1 cellular context compared by ENCODE assay signal in the genomic region with DNA sequence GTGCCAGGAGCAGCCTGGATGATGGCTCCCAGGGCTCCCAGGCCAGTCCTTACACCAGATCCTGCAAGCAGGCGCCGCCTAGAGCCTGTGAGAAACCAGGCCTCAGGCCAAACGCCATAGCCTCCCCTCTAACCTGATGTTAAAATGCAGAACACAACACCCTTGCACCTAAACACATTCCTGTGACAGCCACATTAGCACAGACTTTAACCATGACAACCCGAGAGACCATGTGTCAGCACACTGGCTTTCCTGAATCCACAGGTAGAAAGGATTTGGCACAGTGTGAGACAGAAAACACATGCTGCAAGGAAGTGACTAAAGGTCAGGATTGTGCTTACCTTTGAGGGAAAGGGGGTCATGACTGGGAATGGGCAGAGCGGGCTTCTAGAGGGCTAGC.
TF ChIP-seq lines count a peak whose summit lies in the region.

No MANE protein-coding gene starts in this region.

TF ChIP-seq in HepG2, 621 proteins besides CTCF, POLR2A, EP300 and RAD21 (continued from another document and continues in another):
- TF ChIP-seq, protein P1, sequence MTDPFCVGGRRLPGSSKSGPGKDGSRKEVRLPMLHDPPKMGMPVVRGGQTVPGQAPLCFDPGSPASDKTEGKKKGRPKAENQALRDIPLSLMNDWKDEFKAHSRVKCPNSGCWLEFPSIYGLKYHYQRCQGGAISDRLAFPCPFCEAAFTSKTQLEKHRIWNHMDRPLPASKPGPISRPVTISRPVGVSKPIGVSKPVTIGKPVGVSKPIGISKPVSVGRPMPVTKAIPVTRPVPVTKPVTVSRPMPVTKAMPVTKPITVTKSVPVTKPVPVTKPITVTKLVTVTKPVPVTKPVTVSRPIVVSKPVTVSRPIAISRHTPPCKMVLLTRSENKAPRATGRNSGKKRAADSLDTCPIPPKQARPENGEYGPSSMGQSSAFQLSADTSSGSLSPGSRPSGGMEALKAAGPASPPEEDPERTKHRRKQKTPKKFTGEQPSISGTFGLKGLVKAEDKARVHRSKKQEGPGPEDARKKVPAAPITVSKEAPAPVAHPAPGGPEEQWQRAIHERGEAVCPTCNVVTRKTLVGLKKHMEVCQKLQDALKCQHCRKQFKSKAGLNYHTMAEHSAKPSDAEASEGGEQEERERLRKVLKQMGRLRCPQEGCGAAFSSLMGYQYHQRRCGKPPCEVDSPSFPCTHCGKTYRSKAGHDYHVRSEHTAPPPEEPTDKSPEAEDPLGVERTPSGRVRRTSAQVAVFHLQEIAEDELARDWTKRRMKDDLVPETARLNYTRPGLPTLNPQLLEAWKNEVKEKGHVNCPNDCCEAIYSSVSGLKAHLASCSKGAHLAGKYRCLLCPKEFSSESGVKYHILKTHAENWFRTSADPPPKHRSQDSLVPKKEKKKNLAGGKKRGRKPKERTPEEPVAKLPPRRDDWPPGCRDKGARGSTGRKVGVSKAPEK (CRISPR knock-in tag; IDR thresholded peaks at IDR 0.05; ENCODE audit: borderline replicate concordance), result no peak
- TF ChIP-seq ZNF556 (CRISPR knock-in tag; IDR thresholded peaks at IDR 0.05; ENCODE audit: borderline replicate concordance) (no peak; the same call in 1 of the 2 replicates), TAF15 (IDR thresholded peaks at IDR 0.05; ENCODE audit: low read depth, low read length, poor library complexity, severe bottlenecking) (no peak), TBX2 (CRISPR knock-in tag; IDR thresholded peaks at IDR 0.05; ENCODE audit: borderline replicate concordance) (peak; percentile 31; the same call in 1 of the 2 replicates), GLI4 (CRISPR knock-in tag; IDR thresholded peaks at IDR 0.05; ENCODE audit: borderline replicate concordance) (no peak), SMYD3 (CRISPR knock-in tag; IDR thresholded peaks at IDR 0.05) (no peak), ZNF780A (CRISPR knock-in tag; IDR thresholded peaks at IDR 0.05) (no peak), ARID2 (CRISPR knock-in tag; IDR thresholded peaks at IDR 0.05; ENCODE audit: borderline replicate concordance) (no peak), ZNF850 (CRISPR knock-in tag; conservative IDR thresholded peaks at IDR 0.05) (no peak), HOXA9 (CRISPR knock-in tag; IDR thresholded peaks at IDR 0.05; ENCODE audit: borderline replicate concordance) (no peak), ZNF296 (CRISPR knock-in tag; conservative IDR thresholded peaks at IDR 0.05) (no peak), ZIK1 (CRISPR knock-in tag; IDR thresholded peaks at IDR 0.05; ENCODE audit: borderline replicate concordance, low read depth) (0 out of 2 replicates have a peak, but pooled peaks have one; percentile 40), ZNF282 (IDR thresholded peaks at IDR 0.05; ENCODE audit: partially characterized antibody) (no peak), JUN (CRISPR knock-in tag; IDR thresholded peaks at IDR 0.05) (no peak), ZNF549 (CRISPR knock-in tag; IDR thresholded peaks at IDR 0.05) (no peak), TGIF2 (CRISPR knock-in tag; IDR thresholded peaks at IDR 0.05) (no peak), RFX1 (IDR thresholded peaks at IDR 0.05) (no peak), HOXA5 (CRISPR knock-in tag; IDR thresholded peaks at IDR 0.05) (no peak), ZFP91 (CRISPR knock-in tag; IDR thresholded peaks at IDR 0.05; ENCODE audit: borderline replicate concordance) (no peak), TP53 (CRISPR knock-in tag; conservative IDR thresholded peaks at IDR 0.05) (no peak), ZNF30 (CRISPR knock-in tag; IDR thresholded peaks at IDR 0.05) (no peak), RARA (CRISPR knock-in tag; IDR thresholded peaks at IDR 0.05) (peak; percentile 73), MED1 (CRISPR knock-in tag; IDR thresholded peaks at IDR 0.05) (peak; percentile 70), XRCC5 (optimal IDR thresholded peaks at IDR 0.05; ENCODE audit: low read length) (no peak), ZNF776 (CRISPR knock-in tag; IDR thresholded peaks at IDR 0.05) (no peak), ATF3 (CRISPR knock-in tag; IDR thresholded peaks at IDR 0.05) (no peak), SP1 (IDR thresholded peaks at IDR 0.05) (no peak), SP1 (CRISPR knock-in tag; IDR thresholded peaks at IDR 0.05) (no peak), ATF7-NPFF (CRISPR knock-in tag; IDR thresholded peaks at IDR 0.05; ENCODE audit: low read depth) (no peak), SMC3 (IDR thresholded peaks at IDR 0.05; ENCODE audit: low read length) (no peak; the same call in 1 of the 2 replicates), ZFP1 (CRISPR knock-in tag; IDR thresholded peaks at IDR 0.05) (no peak), THAP7 (CRISPR knock-in tag; IDR thresholded peaks at IDR 0.05) (no peak), SOX5 (CRISPR knock-in tag; IDR thresholded peaks at IDR 0.05; ENCODE audit: borderline replicate concordance) (peak; percentile 43; the same call in 1 of the 2 replicates), HMG20A (CRISPR knock-in tag; IDR thresholded peaks at IDR 0.05; ENCODE audit: borderline replicate concordance) (no peak), PCBP2 (optimal IDR thresholded peaks at IDR 0.05; ENCODE audit: low read depth, low read length, poor library complexity, severe bottlenecking) (no peak), NFYC (CRISPR knock-in tag; IDR thresholded peaks at IDR 0.05) (no peak), ZNF740 (CRISPR knock-in tag; IDR thresholded peaks at IDR 0.05) (no peak), ONECUT2 (CRISPR knock-in tag; IDR thresholded peaks at IDR 0.05) (no peak), ZFP36L1 (CRISPR knock-in tag; IDR thresholded peaks at IDR 0.05) (no peak), ZMYM2 (CRISPR knock-in tag; IDR thresholded peaks at IDR 0.05) (no peak), SKIL (CRISPR knock-in tag; IDR thresholded peaks at IDR 0.05; ENCODE audit: borderline replicate concordance) (no peak), KDM2A (CRISPR knock-in tag; IDR thresholded peaks at IDR 0.05; ENCODE audit: borderline replicate concordance, low read depth) (no peak), RORA (CRISPR knock-in tag; IDR thresholded peaks at IDR 0.05) (no peak), NFYB (CRISPR knock-in tag; IDR thresholded peaks at IDR 0.05) (no peak), MXD1 (CRISPR knock-in tag; IDR thresholded peaks at IDR 0.05) (no peak)
- TF ChIP-seq, protein P2, sequence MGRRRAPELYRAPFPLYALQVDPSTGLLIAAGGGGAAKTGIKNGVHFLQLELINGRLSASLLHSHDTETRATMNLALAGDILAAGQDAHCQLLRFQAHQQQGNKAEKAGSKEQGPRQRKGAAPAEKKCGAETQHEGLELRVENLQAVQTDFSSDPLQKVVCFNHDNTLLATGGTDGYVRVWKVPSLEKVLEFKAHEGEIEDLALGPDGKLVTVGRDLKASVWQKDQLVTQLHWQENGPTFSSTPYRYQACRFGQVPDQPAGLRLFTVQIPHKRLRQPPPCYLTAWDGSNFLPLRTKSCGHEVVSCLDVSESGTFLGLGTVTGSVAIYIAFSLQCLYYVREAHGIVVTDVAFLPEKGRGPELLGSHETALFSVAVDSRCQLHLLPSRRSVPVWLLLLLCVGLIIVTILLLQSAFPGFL (CRISPR knock-in tag; IDR thresholded peaks at IDR 0.05), result no peak
- TF ChIP-seq, protein P3, sequence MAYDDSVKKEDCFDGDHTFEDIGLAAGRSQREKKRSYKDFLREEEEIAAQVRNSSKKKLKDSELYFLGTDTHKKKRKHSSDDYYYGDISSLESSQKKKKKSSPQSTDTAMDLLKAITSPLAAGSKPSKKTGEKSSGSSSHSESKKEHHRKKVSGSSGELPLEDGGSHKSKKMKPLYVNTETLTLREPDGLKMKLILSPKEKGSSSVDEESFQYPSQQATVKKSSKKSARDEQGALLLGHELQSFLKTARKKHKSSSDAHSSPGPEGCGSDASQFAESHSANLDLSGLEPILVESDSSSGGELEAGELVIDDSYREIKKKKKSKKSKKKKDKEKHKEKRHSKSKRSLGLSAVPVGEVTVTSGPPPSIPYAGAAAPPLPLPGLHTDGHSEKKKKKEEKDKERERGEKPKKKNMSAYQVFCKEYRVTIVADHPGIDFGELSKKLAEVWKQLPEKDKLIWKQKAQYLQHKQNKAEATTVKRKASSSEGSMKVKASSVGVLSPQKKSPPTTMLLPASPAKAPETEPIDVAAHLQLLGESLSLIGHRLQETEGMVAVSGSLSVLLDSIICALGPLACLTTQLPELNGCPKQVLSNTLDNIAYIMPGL (CRISPR knock-in tag; IDR thresholded peaks at IDR 0.05; ENCODE audit: borderline replicate concordance in 1 of 2, low read depth in 1 of 2), result no peak
- TF ChIP-seq, protein P4, sequence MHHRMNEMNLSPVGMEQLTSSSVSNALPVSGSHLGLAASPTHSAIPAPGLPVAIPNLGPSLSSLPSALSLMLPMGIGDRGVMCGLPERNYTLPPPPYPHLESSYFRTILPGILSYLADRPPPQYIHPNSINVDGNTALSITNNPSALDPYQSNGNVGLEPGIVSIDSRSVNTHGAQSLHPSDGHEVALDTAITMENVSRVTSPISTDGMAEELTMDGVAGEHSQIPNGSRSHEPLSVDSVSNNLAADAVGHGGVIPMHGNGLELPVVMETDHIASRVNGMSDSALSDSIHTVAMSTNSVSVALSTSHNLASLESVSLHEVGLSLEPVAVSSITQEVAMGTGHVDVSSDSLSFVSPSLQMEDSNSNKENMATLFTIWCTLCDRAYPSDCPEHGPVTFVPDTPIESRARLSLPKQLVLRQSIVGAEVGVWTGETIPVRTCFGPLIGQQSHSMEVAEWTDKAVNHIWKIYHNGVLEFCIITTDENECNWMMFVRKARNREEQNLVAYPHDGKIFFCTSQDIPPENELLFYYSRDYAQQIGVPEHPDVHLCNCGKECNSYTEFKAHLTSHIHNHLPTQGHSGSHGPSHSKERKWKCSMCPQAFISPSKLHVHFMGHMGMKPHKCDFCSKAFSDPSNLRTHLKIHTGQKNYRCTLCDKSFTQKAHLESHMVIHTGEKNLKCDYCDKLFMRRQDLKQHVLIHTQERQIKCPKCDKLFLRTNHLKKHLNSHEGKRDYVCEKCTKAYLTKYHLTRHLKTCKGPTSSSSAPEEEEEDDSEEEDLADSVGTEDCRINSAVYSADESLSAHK (CRISPR knock-in tag; IDR thresholded peaks at IDR 0.05; ENCODE audit: borderline replicate concordance), result no peak
- TF ChIP-seq, protein P5, sequence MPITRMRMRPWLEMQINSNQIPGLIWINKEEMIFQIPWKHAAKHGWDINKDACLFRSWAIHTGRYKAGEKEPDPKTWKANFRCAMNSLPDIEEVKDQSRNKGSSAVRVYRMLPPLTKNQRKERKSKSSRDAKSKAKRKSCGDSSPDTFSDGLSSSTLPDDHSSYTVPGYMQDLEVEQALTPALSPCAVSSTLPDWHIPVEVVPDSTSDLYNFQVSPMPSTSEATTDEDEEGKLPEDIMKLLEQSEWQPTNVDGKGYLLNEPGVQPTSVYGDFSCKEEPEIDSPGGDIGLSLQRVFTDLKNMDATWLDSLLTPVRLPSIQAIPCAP (CRISPR knock-in tag; IDR thresholded peaks at IDR 0.05; ENCODE audit: low read depth), result no peak
- TF ChIP-seq, protein P6, sequence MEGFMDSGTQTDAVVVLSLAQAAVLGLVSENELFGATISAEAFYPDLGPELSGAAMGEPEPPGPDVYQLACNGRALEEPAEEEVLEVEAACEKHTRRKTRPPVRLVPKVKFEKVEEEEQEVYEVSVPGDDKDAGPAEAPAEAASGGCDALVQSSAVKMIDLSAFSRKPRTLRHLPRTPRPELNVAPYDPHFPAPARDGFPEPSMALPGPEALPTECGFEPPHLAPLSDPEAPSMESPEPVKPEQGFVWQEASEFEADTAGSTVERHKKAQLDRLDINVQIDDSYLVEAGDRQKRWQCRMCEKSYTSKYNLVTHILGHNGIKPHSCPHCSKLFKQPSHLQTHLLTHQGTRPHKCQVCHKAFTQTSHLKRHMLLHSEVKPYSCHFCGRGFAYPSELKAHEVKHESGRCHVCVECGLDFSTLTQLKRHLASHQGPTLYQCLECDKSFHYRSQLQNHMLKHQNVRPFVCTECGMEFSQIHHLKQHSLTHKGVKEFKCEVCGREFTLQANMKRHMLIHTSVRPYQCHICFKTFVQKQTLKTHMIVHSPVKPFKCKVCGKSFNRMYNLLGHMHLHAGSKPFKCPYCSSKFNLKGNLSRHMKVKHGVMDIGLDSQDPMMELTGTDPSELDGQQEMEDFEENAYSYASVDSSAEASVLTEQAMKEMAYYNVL (CRISPR knock-in tag; IDR thresholded peaks at IDR 0.05; ENCODE audit: borderline replicate concordance), result no peak
